Comparison of ENCODE assay signal across 8 cellular contexts in the genomic region with DNA sequence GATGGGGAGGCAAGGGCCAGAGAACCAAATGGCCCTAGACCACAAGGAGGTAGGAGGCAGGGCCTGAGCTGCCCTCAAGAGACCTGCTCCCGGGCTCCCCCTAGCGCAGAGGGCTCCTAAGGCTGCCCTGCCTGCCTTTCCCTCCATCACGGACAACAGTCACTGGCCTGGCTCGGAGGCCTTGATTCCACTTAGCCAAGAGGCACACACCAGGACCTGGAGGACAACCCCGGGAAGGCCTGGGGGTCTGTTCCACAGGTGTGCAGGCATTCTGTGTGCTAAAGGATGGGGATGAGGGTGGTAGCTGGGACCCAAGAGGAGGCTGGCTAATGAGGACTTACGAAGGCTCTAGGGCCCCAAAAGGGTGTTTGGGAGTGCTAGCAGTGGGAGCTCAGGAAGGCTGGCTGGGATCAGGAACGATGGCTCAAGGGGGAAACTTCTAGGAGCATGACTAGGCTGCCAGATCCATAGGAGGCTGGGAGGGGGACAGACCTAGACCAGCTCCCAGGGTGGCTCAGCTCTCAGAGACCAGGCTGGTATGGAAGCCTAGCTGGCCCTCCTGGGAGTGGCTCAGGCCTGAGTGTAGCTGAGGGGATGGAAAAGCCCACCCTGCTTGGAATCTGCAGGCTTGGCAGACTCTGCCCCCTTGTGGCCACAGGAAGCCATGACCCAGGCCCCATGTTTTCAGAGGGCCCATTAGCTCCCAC. TPM values are rescaled to one million over a fixed set of nuclear protein-coding genes. Genes with fewer than 3 reads are reported as not detected.
DNase-seq lines count a peak whose midpoint lies in the region; ATAC-seq and TF ChIP-seq lines count a peak whose summit lies in the region.

No MANE protein-coding gene starts in this region.

- intact Hi-C loops in activated CD4-positive, alpha-beta T cell treated with anti-CD3 and anti-CD28 coated beads, Interleukin-2, amount 10 ng/mL, durations not matched to agents 24 days and 14 days (cut with micrococcal nuclease): loop anchor here (5.0 kb wide), 2 partner anchors 227 to 407 kb away; a partner anchor contains a TSS

- H3K4me3 Mint-ChIP-seq in activated CD4-positive, alpha-beta T cell treated with anti-CD3 and anti-CD28 coated beads, Interleukin-2, amount 10 ng/mL, durations not matched to agents 24 days and 14 days: no peak overlapping the region

- peaks cover 11% of the 10 kb centered on the region for H3K4me1 Mint-ChIP-seq in activated CD4-positive, alpha-beta T cell treated with anti-CD3 and anti-CD28 coated beads, Interleukin-2, amount 10 ng/mL, durations not matched to agents 24 days and 14 days

- no peak overlapping the region for H3K27ac Mint-ChIP-seq in activated CD4-positive, alpha-beta T cell treated with anti-CD3 and anti-CD28 coated beads, Interleukin-2, amount 10 ng/mL, durations not matched to agents 24 days and 14 days

- DNase-seq in AG08395 (ENCODE audit: low spot score) (peak; percentile 82), GM20000 (ENCODE audit: low spot score) (peak; percentile 93), NCI-H345 treated with DMSO at 0.1 percent for 48 hours (lab: John Stamatoyannopoulos, UW; ENCODE audit: unreplicated experiment) (peak; percentile 40), medulla oblongata (ENCODE audit: extremely low spot score) (peak; percentile 65)
- DNase-seq in activated CD4-positive, alpha-beta T cell treated with anti-CD3 and anti-CD28 coated beads, Interleukin-2, amount 10 ng/mL, durations not matched to agents 24 days and 14 days: peak; percentile 87
- peak; percentile 30 for DNase-seq in effector CD8-positive, alpha-beta T cell (lab: John Stamatoyannopoulos, UW)
- DNase-seq in stimulated activated naive CD8-positive, alpha-beta T cell treated with anti-CD3 and anti-CD28 coated beads, Interleukin-15, Interleukin-2, amounts not matched to agents 100 U/mL and 50 U/mL, for 24 hours: peak; percentile 77

- peaks cover 2% of the 10 kb centered on the region for H3K36me3 Mint-ChIP-seq in activated CD4-positive, alpha-beta T cell treated with anti-CD3 and anti-CD28 coated beads, Interleukin-2, amount 10 ng/mL, durations not matched to agents 24 days and 14 days (ENCODE audit: low read depth)

- H3K27me3 Mint-ChIP-seq in activated CD4-positive, alpha-beta T cell treated with anti-CD3 and anti-CD28 coated beads, Interleukin-2, amount 10 ng/mL, durations not matched to agents 24 days and 14 days: peaks cover 9% of the 10 kb centered on the region

- ATAC-seq in stimulated activated naive CD8-positive, alpha-beta T cell treated with anti-CD3 and anti-CD28 coated beads, Interleukin-15, Interleukin-2, amounts not matched to agents 100 U/mL and 50 U/mL, for 24 hours: peak; percentile 51
- no peak for ATAC-seq in GM21526 (IDR thresholded peaks at IDR 0.05; ENCODE audit: low FRiP score, unreplicated experiment)

- H3K9me3 Mint-ChIP-seq in activated CD4-positive, alpha-beta T cell treated with anti-CD3 and anti-CD28 coated beads, Interleukin-2, amount 10 ng/mL, durations not matched to agents 24 days and 14 days: no peaks in the 10 kb centered on the region

- TF ChIP-seq CTCF in GM20000 (IDR thresholded peaks at IDR 0.05; ENCODE audit: extremely low read depth, missing control alignments): peak; percentile 83

RNA-seq across cellular contexts. Expression of a gene that starts 0.8 kb away (rescaled TPM):
- 0.43 TPM in 1 of 2 replicates, not detected in the other for total RNA-seq in activated CD4-positive, alpha-beta T cell treated with anti-CD3 and anti-CD28 coated beads, Interleukin-2, amount 10 ng/mL, durations not matched to agents 24 days and 14 days

RNA-seq across cellular contexts. Expression of a gene that starts 12.3 kb away (rescaled TPM):
- total RNA-seq in activated CD4-positive, alpha-beta T cell treated with anti-CD3 and anti-CD28 coated beads, Interleukin-2, amount 10 ng/mL, durations not matched to agents 24 days and 14 days: 26.3 and 26.6 TPM in 2 replicates

RNA-seq across cellular contexts. Expression of a gene that starts 35.4 kb away (rescaled TPM):
- total RNA-seq in activated CD4-positive, alpha-beta T cell treated with anti-CD3 and anti-CD28 coated beads, Interleukin-2, amount 10 ng/mL, durations not matched to agents 24 days and 14 days: 71.0 and 71.8 TPM in 2 replicates

RNA-seq across cellular contexts. Expression of a gene that starts 40.3 kb away (rescaled TPM):
- total RNA-seq in activated CD4-positive, alpha-beta T cell treated with anti-CD3 and anti-CD28 coated beads, Interleukin-2, amount 10 ng/mL, durations not matched to agents 24 days and 14 days: 181 and 182 TPM in 2 replicates

RNA-seq across cellular contexts. Expression of a gene that starts 44.6 kb away (rescaled TPM):
- total RNA-seq in activated CD4-positive, alpha-beta T cell treated with anti-CD3 and anti-CD28 coated beads, Interleukin-2, amount 10 ng/mL, durations not matched to agents 24 days and 14 days: 59.7 TPM in 2 replicates

Comparison
In these comparisons a context has a peak if more than half of its experiments do, and no peak if none do; other contexts are left out.
1. DNase-seq: peak in every context shown above with its lines; median percentile 93 in GM20000; 87 in activated CD4-positive, alpha-beta T cell treated with anti-CD3 and anti-CD28 coated beads, Interleukin-2, amount 10 ng/mL, durations not matched to agents 24 days and 14 days; 82 in AG08395; 77 in stimulated activated naive CD8-positive, alpha-beta T cell treated with anti-CD3 and anti-CD28 coated beads, Interleukin-15, Interleukin-2, amounts not matched to agents 100 U/mL and 50 U/mL, for 24 hours; 65 in medulla oblongata; 40 in NCI-H345 treated with DMSO at 0.1 percent for 48 hours; 30 in effector CD8-positive, alpha-beta T cell.